ENCODE assay signal across 31 cellular contexts in the genomic region with DNA sequence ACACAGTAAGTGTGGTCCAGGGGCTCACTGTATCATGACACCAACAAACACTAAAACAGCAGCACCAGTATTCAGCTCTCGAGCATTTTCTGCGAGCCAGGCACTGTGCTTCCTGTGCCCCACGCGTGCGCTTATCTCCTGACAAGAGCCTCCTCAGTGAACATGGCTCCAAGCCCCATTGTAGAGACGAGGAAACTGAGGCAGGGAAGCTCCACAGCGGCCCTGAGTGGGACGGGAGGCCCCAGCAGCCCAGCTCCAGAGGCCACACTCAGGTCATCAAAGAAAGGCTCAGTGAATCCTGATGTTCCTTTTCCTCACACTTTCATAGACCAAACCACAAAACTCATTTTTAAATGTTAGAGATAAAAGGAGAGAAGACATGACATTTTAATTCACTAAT.
"Had no signal": no experiment of that assay in that cellular context is flagged by ENCODE, and none has a peak within 500 bp of the region (broad histone marks: within the 10 kb centered on the region; RNA-seq: fewer than 3 reads in every experiment).

No MANE protein-coding gene starts in this region.

- H3K9me3 ChIP-seq: ascending aorta, breast epithelium had no signal

- H3K4me3 ChIP-seq: ascending aorta, breast epithelium, cardiac muscle cell, coronary artery, dorsolateral prefrontal cortex had no signal

- H3K36me3 Mint-ChIP-seq: activated CD4-positive, alpha-beta memory T cell treated with anti-CD3 and anti-CD28 coated beads for 36 hours; activated CD8-positive, alpha-beta memory T cell treated with anti-CD3 and anti-CD28 coated beads, Interleukin-2, amount 10 ng/mL, durations not matched to agents 7 days and 5 days; activated naive CD4-positive, alpha-beta T cell treated with anti-CD3 and anti-CD28 coated beads, Interleukin-2, amount 10 ng/mL, durations not matched to agents 7 days and 5 days; activated naive CD4-positive, alpha-beta T cell treated with anti-CD3 and anti-CD28 coated beads, Interleukin-2, amount 50 U/mL, for 72 hours; activated naive CD8-positive, alpha-beta T cell treated with anti-CD3 and anti-CD28 coated beads, Interleukin-2, amount 10 ng/mL, durations not matched to agents 7 days and 5 days; brain; T-cell had no signal

- H3K4me1 ChIP-seq: ascending aorta, breast epithelium had no signal

- ATAC-seq: activated CD4-positive, alpha-beta T cell treated with anti-CD3 and anti-CD28 coated beads for 36 hours; activated CD8-positive, alpha-beta memory T cell treated with anti-CD3 and anti-CD28 coated beads, Interleukin-2, amount 10 ng/mL, durations not matched to agents 7 days and 5 days; activated CD8-positive, alpha-beta T cell treated with anti-CD3 and anti-CD28 coated beads, Interleukin-2, amount 10 ng/mL, durations not matched to agents 7 days and 5 days; activated naive CD4-positive, alpha-beta T cell treated with anti-CD3 and anti-CD28 coated beads, Interleukin-2, amount 50 U/mL, for 72 hours; activated T-cell treated with anti-CD3 and anti-CD28 coated beads, Interleukin-2, amount 50 U/mL, for 72 hours; esophagus mucosa; T-cell had no signal

- H3K27ac ChIP-seq: ascending aorta, breast epithelium, cardiac muscle cell, coronary artery, dorsolateral prefrontal cortex had no signal

- DNase-seq: activated CD4-positive, alpha-beta memory T cell treated with anti-CD3 and anti-CD28 coated beads for 36 hours; activated CD4-positive, alpha-beta T cell treated with anti-CD3 and anti-CD28 coated beads for 36 hours; activated CD4-positive, alpha-beta T cell treated with anti-CD3 and anti-CD28 coated beads, Interleukin-2, amount 10 ng/mL, durations not matched to agents 24 days and 14 days; activated CD4-positive, CD25-positive, alpha-beta regulatory T cell; activated CD4-positive, CD25-positive, alpha-beta regulatory T cell treated with anti-CD3 and anti-CD28 coated beads, Interleukin-2, amount 50 U/mL, for 72 hours; activated CD8-positive, alpha-beta memory T cell treated with anti-CD3 and anti-CD28 coated beads, Interleukin-2, amount 10 ng/mL, durations not matched to agents 7 days and 5 days; activated CD8-positive, alpha-beta memory T cell treated with anti-CD3 and anti-CD28 coated beads, Interleukin-2, amount 50 U/mL, for 4 hours; activated CD8-positive, alpha-beta T cell treated with anti-CD3 and anti-CD28 coated beads, Interleukin-2, amount 10 ng/mL, durations not matched to agents 7 days and 5 days; activated naive CD4-positive, alpha-beta T cell; activated naive CD4-positive, alpha-beta T cell treated with anti-CD3 and anti-CD28 coated beads, Interleukin-2, amount 10 ng/mL, durations not matched to agents 7 days and 5 days; activated naive CD8-positive, alpha-beta T cell treated with anti-CD3 and anti-CD28 coated beads, Interleukin-2, amount 10 ng/mL, durations not matched to agents 7 days and 5 days; activated T-cell treated with anti-CD3 and anti-CD28 coated beads, Interleukin-2, amount 50 U/mL, for 1 hour; activated T-cell treated with anti-CD3 and anti-CD28 coated beads, Interleukin-2, amount 50 U/mL, for 72 hours; central memory CD4-positive, alpha-beta T cell; cerebellar nuclear complex; effector memory CD4-positive, alpha-beta T cell; endodermal cell; foreskin fibroblast; SW 1271; T-cell; T1000 had no signal

- H3K27me3 ChIP-seq: ascending aorta, breast epithelium, cardiac muscle cell, dorsolateral prefrontal cortex had no signal

- H3K4me1 Mint-ChIP-seq: activated CD4-positive, alpha-beta T cell treated with anti-CD3 and anti-CD28 coated beads for 36 hours; activated CD4-positive, alpha-beta T cell treated with anti-CD3 and anti-CD28 coated beads, Interleukin-2, amount 10 ng/mL, durations not matched to agents 24 days and 14 days; activated naive CD4-positive, alpha-beta T cell treated with anti-CD3 and anti-CD28 coated beads, Interleukin-2, amount 10 ng/mL, durations not matched to agents 7 days and 5 days; activated naive CD8-positive, alpha-beta T cell treated with anti-CD3 and anti-CD28 coated beads, Interleukin-2, amount 10 ng/mL, durations not matched to agents 7 days and 5 days; endodermal cell; T-cell had no signal

- H3K4me3 Mint-ChIP-seq: activated CD4-positive, alpha-beta memory T cell treated with anti-CD3 and anti-CD28 coated beads for 36 hours; activated CD4-positive, alpha-beta T cell treated with anti-CD3 and anti-CD28 coated beads for 36 hours; activated CD4-positive, alpha-beta T cell treated with anti-CD3 and anti-CD28 coated beads, Interleukin-2, amount 10 ng/mL, durations not matched to agents 24 days and 14 days; activated CD8-positive, alpha-beta memory T cell treated with anti-CD3 and anti-CD28 coated beads, Interleukin-2, amount 10 ng/mL, durations not matched to agents 7 days and 5 days; activated CD8-positive, alpha-beta T cell treated with anti-CD3 and anti-CD28 coated beads, Interleukin-2, amount 10 ng/mL, durations not matched to agents 7 days and 5 days; activated naive CD4-positive, alpha-beta T cell treated with anti-CD3 and anti-CD28 coated beads, Interleukin-2, amount 10 ng/mL, durations not matched to agents 7 days and 5 days; activated naive CD8-positive, alpha-beta T cell treated with anti-CD3 and anti-CD28 coated beads, Interleukin-2, amount 10 ng/mL, durations not matched to agents 7 days and 5 days; activated T-cell treated with anti-CD3 and anti-CD28 coated beads, Interleukin-2, amount 50 U/mL, for 72 hours; brain; dendritic cell treated with granulocyte-macrophage colony-stimulating factor and Interleukin-4, amounts not matched to agents 40 ng/mL and 50 ng/mL, for 4 days; endodermal cell; T-cell; T-helper 1 cell treated with Interleukin-12 subunit alpha and Interleukin-12 subunit beta and Interleukin-4 antibody, amounts not matched to agents 30 μg/mL and 1 μg/mL, for 36 hours had no signal

- H3K27ac Mint-ChIP-seq: activated CD4-positive, alpha-beta memory T cell treated with anti-CD3 and anti-CD28 coated beads for 36 hours; activated CD4-positive, alpha-beta T cell treated with anti-CD3 and anti-CD28 coated beads for 36 hours; activated CD4-positive, alpha-beta T cell treated with anti-CD3 and anti-CD28 coated beads, Interleukin-2, amount 10 ng/mL, durations not matched to agents 24 days and 14 days; activated CD8-positive, alpha-beta memory T cell treated with anti-CD3 and anti-CD28 coated beads, Interleukin-2, amount 10 ng/mL, durations not matched to agents 7 days and 5 days; activated CD8-positive, alpha-beta T cell treated with anti-CD3 and anti-CD28 coated beads, Interleukin-2, amount 10 ng/mL, durations not matched to agents 7 days and 5 days; activated naive CD4-positive, alpha-beta T cell treated with anti-CD3 and anti-CD28 coated beads, Interleukin-2, amount 10 ng/mL, durations not matched to agents 7 days and 5 days; activated naive CD4-positive, alpha-beta T cell treated with anti-CD3 and anti-CD28 coated beads, Interleukin-2, amount 50 U/mL, for 72 hours; activated naive CD8-positive, alpha-beta T cell treated with anti-CD3 and anti-CD28 coated beads, Interleukin-2, amount 10 ng/mL, durations not matched to agents 7 days and 5 days; activated T-cell treated with anti-CD3 and anti-CD28 coated beads, Interleukin-2, amount 50 U/mL, for 72 hours; dendritic cell treated with granulocyte-macrophage colony-stimulating factor and Interleukin-4, amounts not matched to agents 40 ng/mL and 50 ng/mL, for 4 days; endodermal cell; T-cell; T-helper 1 cell treated with Interleukin-12 subunit alpha and Interleukin-12 subunit beta and Interleukin-4 antibody, amounts not matched to agents 30 μg/mL and 1 μg/mL, for 36 hours had no signal

- H3K9me3 Mint-ChIP-seq: activated CD4-positive, alpha-beta memory T cell treated with anti-CD3 and anti-CD28 coated beads for 36 hours; activated CD4-positive, alpha-beta T cell treated with anti-CD3 and anti-CD28 coated beads, Interleukin-2, amount 10 ng/mL, durations not matched to agents 24 days and 14 days; activated naive CD4-positive, alpha-beta T cell treated with anti-CD3 and anti-CD28 coated beads, Interleukin-2, amount 10 ng/mL, durations not matched to agents 7 days and 5 days; activated naive CD4-positive, alpha-beta T cell treated with anti-CD3 and anti-CD28 coated beads, Interleukin-2, amount 50 U/mL, for 72 hours; activated naive CD8-positive, alpha-beta T cell treated with anti-CD3 and anti-CD28 coated beads, Interleukin-2, amount 10 ng/mL, durations not matched to agents 7 days and 5 days; activated T-cell treated with anti-CD3 and anti-CD28 coated beads, Interleukin-2, amount 50 U/mL, for 72 hours; brain; dendritic cell treated with granulocyte-macrophage colony-stimulating factor and Interleukin-4, amounts not matched to agents 40 ng/mL and 50 ng/mL, for 4 days; endodermal cell; T-cell; T-helper 1 cell treated with Interleukin-12 subunit alpha and Interleukin-12 subunit beta and Interleukin-4 antibody, amounts not matched to agents 30 μg/mL and 1 μg/mL, for 36 hours had no signal

- H3K36me3 ChIP-seq: ascending aorta, breast epithelium, cardiac muscle cell had no signal
